Comparison of ENCODE assay signal across 21 cellular contexts in genomic region chr4:48267574-48267973, GRCh38. TPM values are rescaled to one million over a fixed set of nuclear protein-coding genes. Genes with fewer than 3 reads are reported as not detected.
DNase-seq lines count a peak whose midpoint lies in the region; ATAC-seq, FAIRE-seq and TF ChIP-seq lines count a peak whose summit lies in the region.
"Had no signal": no experiment of that assay in that cellular context is flagged by ENCODE, and none has a peak within 500 bp of the region (broad histone marks: within the 10 kb centered on the region; RNA-seq: fewer than 3 reads in every experiment).

No MANE protein-coding gene starts in this region.

- FAIRE-seq in GM12878 (lab: Jason Lieb, UNC): no peak
- FAIRE-seq in D721Med (lab: Jason Lieb, UNC): no peak

- CTCF ChIA-PET in CD8-positive, alpha-beta T cell (lab: Charles Lee): interaction anchor here (1.8 kb wide), 2 partner anchors 8 to 9 kb away, joined by 4 to 6 read pairs; no protein-coding TSS in a partner anchor
- CTCF ChIA-PET in GM12878 (lab: Yijun Ruan, JAX): interaction anchor here (1.1 to 1.4 kb wide), 3 partner anchors 12 to 140 kb away, joined by 3 to 6 read pairs (median 3); no protein-coding TSS in a partner anchor

- H3K4me3 ChIP-seq in CD8-positive, alpha-beta T cell (ENCODE audit: low read depth, low read length): no peak overlapping the region
- peak overlapping the region; percentile 81 for H3K4me3 ChIP-seq in GM12875 (ENCODE audit: low read depth, low read length)
- peak overlapping the region; percentile 91 for H3K4me3 ChIP-seq in GM12878
- H3K4me3 ChIP-seq in smooth muscle cell: no peak overlapping the region
- H3K4me3 ChIP-seq: ascending aorta, HAP-1, lung, sigmoid colon, upper lobe of left lung had no signal

- no peaks in the 10 kb centered on the region for H3K27me3 Mint-ChIP-seq in CD8-positive, alpha-beta T cell (ENCODE audit: low read depth)
- no peaks in the 10 kb centered on the region for H3K27me3 Mint-ChIP-seq in progenitor cell of endocrine pancreas
- peaks cover 0 to 5% (median 0%) of the 10 kb centered on the region in 3 donors for H3K27me3 Mint-ChIP-seq in CD14-positive monocyte (ENCODE audit: low read depth in 3 of 3)
- H3K27me3 Mint-ChIP-seq: activated T-cell treated with anti-CD3 and anti-CD28 coated beads, Interleukin-2, amount 50 U/mL, for 24 hours had no signal

- H2AFZ ChIP-seq in GM12878 (ENCODE audit: control insufficient read depth, low read depth, low read length): no peak overlapping the region
- no peak overlapping the region for H2AFZ ChIP-seq in smooth muscle cell (ENCODE audit: low read depth)

- no peak for TF ChIP-seq RAD21 in GM12878 (IDR thresholded peaks at IDR 0.05; ENCODE audit: insufficient read depth, low read depth, low read length)

- H3K27ac ChIP-seq in CD8-positive, alpha-beta T cell (ENCODE audit: low read depth, low read length): no peak overlapping the region
- H3K27ac ChIP-seq in GM12878 (ENCODE audit: control insufficient read depth, insufficient read depth): peak overlapping the region; percentile 6
- no peak overlapping the region for H3K27ac ChIP-seq in smooth muscle cell (ENCODE audit: low read depth)
- H3K27ac ChIP-seq: ascending aorta, sigmoid colon, upper lobe of left lung had no signal

- intact Hi-C loops in CD8-positive, alpha-beta T cell (cut with DNase I, micrococcal nuclease): loop anchor here in 1 of 2 experiments (5.0 kb wide), 2 partner anchors 220 to 565 kb away; partner anchors contain the start of gene OCIAD1
- intact Hi-C loops in GM12878 (cut with micrococcal nuclease; ENCODE audit: unreplicated experiment): loop anchor here (5.0 kb wide), 3 partner anchors 220 to 780 kb away; partner anchors contain the start of genes ATP10D and NFXL1
- intact Hi-C loops in CD14-positive monocyte (cut with micrococcal nuclease): loop anchor here (5.0 kb wide), 1 partner anchor 75 kb away; the partner anchor contains the start of gene SLAIN2 (in 2 of the 2)

- H3F3A ChIP-seq in smooth muscle cell (ENCODE audit: low read depth): no peaks in the 10 kb centered on the region

- POLR2A ChIA-PET in CD8-positive, alpha-beta T cell (lab: Charles Lee): no interaction called here
- POLR2A ChIA-PET in GM12878 (lab: Charles Lee): interaction anchor here (0.8 to 2.5 kb wide), 8 partner anchors 11 to 75 kb away, joined by 3 to 12 read pairs (median 4); no protein-coding TSS in a partner anchor

- H3K4me3 Mint-ChIP-seq in CD8-positive, alpha-beta T cell: peak overlapping the region; percentile 24
- peak overlapping the region; percentile 38 for H3K4me3 Mint-ChIP-seq in progenitor cell of endocrine pancreas (ENCODE audit: low read depth)
- peak overlapping the region in 1 of 2 donors; percentile 13 for H3K4me3 Mint-ChIP-seq in CD14-positive monocyte

- H3K27ac Mint-ChIP-seq in CD8-positive, alpha-beta T cell: no peak overlapping the region
- no peak overlapping the region for H3K27ac Mint-ChIP-seq in progenitor cell of endocrine pancreas
- H3K27ac Mint-ChIP-seq in CD14-positive monocyte: peak overlapping the region in 1 of 7 donors; percentile 62
- H3K27ac Mint-ChIP-seq: activated T-cell treated with anti-CD3 and anti-CD28 coated beads, Interleukin-2, amount 50 U/mL, for 24 hours had no signal

- no peak for ATAC-seq in CD8-positive, alpha-beta T cell
- no peak for ATAC-seq in GM12878
- ATAC-seq in SK-N-SH treated with all-trans-retinoic acid at 6 μM for 48 hours: no peak

- H3K4me2 ChIP-seq in GM12878 (ENCODE audit: control insufficient read depth, insufficient read depth) (peak overlapping the region; percentile 92), smooth muscle cell (no peak overlapping the region)

- RAD21 ChIA-PET in GM12878 (lab: Charles Lee; ENCODE audit: unreplicated experiment): interaction anchor here (0.9 to 3.6 kb wide), 9 partner anchors 18 to 99 kb away, joined by 3 to 19 read pairs (median 4); no protein-coding TSS in a partner anchor

- H3K9me3 Mint-ChIP-seq in CD8-positive, alpha-beta T cell: no peaks in the 10 kb centered on the region
- H3K9me3 Mint-ChIP-seq in progenitor cell of endocrine pancreas (ENCODE audit: low read depth) (no peaks in the 10 kb centered on the region), CD14-positive monocyte (no peaks in the 10 kb centered on the region)
- H3K9me3 Mint-ChIP-seq: activated T-cell treated with anti-CD3 and anti-CD28 coated beads, Interleukin-2, amount 50 U/mL, for 24 hours had no signal

- no peaks in the 10 kb centered on the region for H3K27me3 ChIP-seq in CD8-positive, alpha-beta T cell (ENCODE audit: insufficient read depth, low read length)
- H3K27me3 ChIP-seq in GM12878 (replicated peaks in 1 of 2; ENCODE audit: control insufficient read depth in 2 of 2, insufficient read depth in 2 of 2, low read length in 1 of 2): no peaks in the 10 kb centered on the region
- H3K27me3 ChIP-seq in smooth muscle cell (ENCODE audit: low read depth): no peaks in the 10 kb centered on the region
- H3K27me3 ChIP-seq: ascending aorta, sigmoid colon, upper lobe of left lung had no signal

- H3K4me1 ChIP-seq in CD8-positive, alpha-beta T cell (ENCODE audit: insufficient read depth, low read length): peaks cover 12% of the 10 kb centered on the region
- H3K4me1 ChIP-seq in GM12878 (ENCODE audit: control insufficient read depth, insufficient read depth, low read length) (peaks cover 25% of the 10 kb centered on the region), smooth muscle cell (ENCODE audit: low read depth) (no peaks in the 10 kb centered on the region)
- H3K4me1 ChIP-seq: HAP-1 had no signal

- in situ Hi-C loops in GM12878 (cut with MboI): no loop called here

- no peak for TF ChIP-seq POLR2A in GM12878 (IDR thresholded peaks at IDR 0.05; ENCODE audit: low read depth, low read length)

- H4K20me1 ChIP-seq in GM12878 (ENCODE audit: control insufficient read depth, insufficient read depth): no peaks in the 10 kb centered on the region
- no peaks in the 10 kb centered on the region for H4K20me1 ChIP-seq in smooth muscle cell (ENCODE audit: low read depth)

- H3K4me1 Mint-ChIP-seq in CD8-positive, alpha-beta T cell (ENCODE audit: low read depth): peaks cover 18% of the 10 kb centered on the region
- H3K4me1 Mint-ChIP-seq in progenitor cell of endocrine pancreas (ENCODE audit: low read depth): peaks cover 7% of the 10 kb centered on the region
- peaks cover 63% of the 10 kb centered on the region for H3K4me1 Mint-ChIP-seq in CD14-positive monocyte

- H3K9ac ChIP-seq in GM12878 (ENCODE audit: control insufficient read depth, insufficient read depth, low read length) (0 out of 2 replicates have a peak overlapping the region, but pooled peaks have one; percentile 17), smooth muscle cell (ENCODE audit: low read depth) (no peak overlapping the region)

- peaks cover 3% of the 10 kb centered on the region for H3K36me3 Mint-ChIP-seq in CD8-positive, alpha-beta T cell
- H3K36me3 Mint-ChIP-seq in progenitor cell of endocrine pancreas (ENCODE audit: insufficient read depth): no peaks in the 10 kb centered on the region
- H3K36me3 Mint-ChIP-seq in CD14-positive monocyte: peaks cover 0 to 6% of the 10 kb centered on the region in 2 donors

- SMC1A ChIA-PET in GM12878 (lab: Charles Lee; ENCODE audit: uncharacterized antibody, unreplicated experiment): interaction anchor here (0.6 to 4.6 kb wide), 16 partner anchors 10 to 355 kb away, joined by 3 to 26 read pairs (median 4); no protein-coding TSS in a partner anchor

- DNase-seq in CD8-positive, alpha-beta T cell: no peak
- no peak for DNase-seq in GM12878 (ENCODE audit: low read depth, low spot score)
- no peak for DNase-seq in progenitor cell of endocrine pancreas (ENCODE audit: low spot score, unreplicated experiment)
- DNase-seq in D721Med (ENCODE audit: insufficient read length, low spot score): no peak
- DNase-seq in smooth muscle cell (lab: John Stamatoyannopoulos, UW; ENCODE audit: unreplicated experiment): no peak
- no peak for DNase-seq in CD14-positive monocyte (ENCODE audit: low spot score)
- DNase-seq: activated naive CD4-positive, alpha-beta T cell treated with Interleukin-2 at 50 U/mL for 16 hours; activated T-cell treated with anti-CD3 and anti-CD28 coated beads, Interleukin-2, amount 50 U/mL, for 24 hours; COR-L47; kidney glomerular epithelial cell; NCI-H1105; NCI-H2081; NCI-H345; NCI-H774; sigmoid colon; upper lobe of left lung had no signal

- H3K79me2 ChIP-seq in GM12878 (ENCODE audit: control insufficient read depth, insufficient read depth, low read length) (peaks cover 73% of the 10 kb centered on the region), smooth muscle cell (ENCODE audit: low read depth) (no peaks in the 10 kb centered on the region)

- no peak for TF ChIP-seq EP300 in GM12878 (IDR thresholded peaks at IDR 0.05; ENCODE audit: borderline replicate concordance in 1 of 2, control insufficient read depth in 1 of 2, low read depth in 2 of 2, low read length in 2 of 2)

- BruUV-seq in GM12878 (replicated peaks; lab: Mats Ljungman, UMichigan): no TSS peak

- no peaks in the 10 kb centered on the region for H3K9me3 ChIP-seq in CD8-positive, alpha-beta T cell (ENCODE audit: low read length)
- H3K9me3 ChIP-seq in GM12878 (replicated peaks; ENCODE audit: control insufficient read depth, insufficient read depth, low read length) (peaks cover 5% of the 10 kb centered on the region; the same call in 2 of the 3 replicates), smooth muscle cell (replicated peaks; ENCODE audit: low read depth) (no peaks in the 10 kb centered on the region)
- H3K9me3 ChIP-seq: ascending aorta, HAP-1, sigmoid colon, upper lobe of left lung had no signal

- H3K36me3 ChIP-seq in CD8-positive, alpha-beta T cell (ENCODE audit: insufficient read depth, low read length): no peaks in the 10 kb centered on the region
- H3K36me3 ChIP-seq in GM12878 (ENCODE audit: control insufficient read depth in 2 of 2, insufficient read depth in 2 of 2, low read length in 1 of 2) (peaks cover 0 to 4% of the 10 kb centered on the region in 2 experiments; a peak in 2 of 4 replicates), smooth muscle cell (ENCODE audit: low read depth) (no peaks in the 10 kb centered on the region)
- H3K36me3 ChIP-seq: ascending aorta, HAP-1, sigmoid colon, upper lobe of left lung had no signal

- WGBS in GM12878 (ENCODE audit: insufficient coverage, insufficient replicate concordance, low lambda C conversion rate, missing lambda C conversion rate): 94% methylated on average over 3 of the region's 3 CpGs
- 94% methylated on average over 3 of the region's 3 CpGs for WGBS in smooth muscle cell (ENCODE audit: low lambda C conversion rate)

- TF ChIP-seq CTCF in CD8-positive, alpha-beta T cell (IDR thresholded peaks at IDR 0.05): no peak
- TF ChIP-seq CTCF in GM12875 (IDR thresholded peaks at IDR 0.05; ENCODE audit: borderline replicate concordance, insufficient read depth, low read depth, low read length): no peak
- TF ChIP-seq CTCF in GM12878 (IDR thresholded peaks at IDR 0.05 in 2 of 3, conservative IDR thresholded peaks at IDR 0.05 in 1 of 3; ENCODE audit: control insufficient read depth in 2 of 3, extremely low read depth in 1 of 3, insufficient read depth in 1 of 3, low read depth in 3 of 3, low read length in 3 of 3): no peak
- no peak for TF ChIP-seq CTCF in progenitor cell of endocrine pancreas (IDR thresholded peaks at IDR 0.05; ENCODE audit: unreplicated experiment)
- TF ChIP-seq CTCF in D721Med (IDR thresholded peaks at IDR 0.05; ENCODE audit: insufficient read depth, missing control alignments): no peak
- TF ChIP-seq CTCF in smooth muscle cell (IDR thresholded peaks at IDR 0.05; ENCODE audit: borderline replicate concordance, insufficient read depth, poor library complexity, severe bottlenecking): no peak
- no peak for TF ChIP-seq CTCF in CD14-positive monocyte (IDR thresholded peaks at IDR 0.05)

RNA-seq across cellular contexts. Expression of gene TEC, which starts 2.1 kb away (rescaled TPM):
- total RNA-seq in CD8-positive, alpha-beta T cell: 1 to 10 TPM; 1.4 to 1.8 TPM
- total RNA-seq in GM12878 (2013; cell fraction: nucleolus; rRNA removed): 172 and 194 TPM in 2 replicates
- total RNA-seq in GM12878 (2014; rRNA removed) (24.2 and 27.2 TPM in 2 replicates), GM12878 (2014; rRNA removed; fragmentation: Illumina TruSeq; extraction: Trizol) (24.4 and 25.6 TPM in 2 replicates), GM12878 (2021) (19.0 and 20.2 TPM in 2 replicates), progenitor cell of endocrine pancreas (3.4 and 4.0 TPM in 2 replicates), smooth muscle cell (0.67 and 1.8 TPM in 2 replicates)
- 9.0 TPM for polyA plus RNA-seq in GM12878 (2011; ENCODE audit: low read depth)
- polyA plus RNA-seq in GM12878 (2011; rRNA removed) (15.4 and 21.3 TPM in 2 replicates), GM12878 (2014; fragmentation: Illumina TruSeq; extraction: Trizol) (18.6 and 23.7 TPM in 2 replicates), GM12878 (2014; fragmentation: Nextera tagmentation; extraction: Ambion mirVana) (1 to 10 TPM; 7.4 to 10.0 TPM), GM12878 (2014; rRNA removed) (17.3 and 19.3 TPM in 2 replicates), GM12878 (2016; fragmentation: Nextera tagmentation; extraction: Ambion mirVana) (10 to 100 TPM; 14.6 to 15.5 TPM), smooth muscle cell (0.14 TPM in 1 of 2 replicates, not detected in the other), CD14-positive monocyte (under 1 TPM; 0.30 to 0.73 TPM)
- 6.2 and 7.2 TPM in 2 replicates for polyA plus RNA-seq in GM12878 (2011; cell fraction: cytosol; rRNA removed)
- polyA plus RNA-seq in GM12878 (2011; cell fraction: nucleus; rRNA removed): 23.0 and 25.2 TPM in 2 replicates
- polyA plus RNA-seq in GM12878 (2012): 15.4 and 23.3 TPM in 2 replicates
- polyA minus RNA-seq in GM12878 (2011; rRNA and poly(A)+ RNA removed): 22.5 and 25.5 TPM in 2 replicates
- polyA minus RNA-seq in GM12878 (2011; cell fraction: cytosol; rRNA and poly(A)+ RNA removed): 6.9 and 10.0 TPM in 2 replicates
- 24.5 and 36.4 TPM in 2 replicates for polyA minus RNA-seq in GM12878 (2011; cell fraction: nucleus; rRNA and poly(A)+ RNA removed)

Comparison
In these comparisons a context has a peak if more than half of its experiments do, and no peak if none do; other contexts are left out.
1. H3K4me3 ChIP-seq: peak in GM12875 (single experiment) and GM12878 (single experiment); none in CD8-positive, alpha-beta T cell (single experiment) and smooth muscle cell (single experiment).